ENCODE assay signal across 14 cellular contexts in genomic region chr10:34993782-34994181, GRCh38.
"Had no signal": no experiment of that assay in that cellular context is flagged by ENCODE, and none has a peak within 500 bp of the region (broad histone marks: within the 10 kb centered on the region; RNA-seq: fewer than 3 reads in every experiment).

No MANE protein-coding gene starts in this region.

- DNase-seq: aorta, cerebellar nuclear complex, cortex of kidney, natural killer cell, upper lobe of right lung had no signal

- FAIRE-seq: endometrium, frontal cortex, pancreas had no signal

- H3K9me3 ChIP-seq: pancreas, thoracic aorta, upper lobe of right lung had no signal

- H3K27me3 ChIP-seq: pancreas, upper lobe of right lung had no signal

- H3K27me3 Mint-ChIP-seq: activated CD4-positive, alpha-beta T cell treated with anti-CD3 and anti-CD28 coated beads, Interleukin-2, amount 10 ng/mL, durations not matched to agents 7 days and 5 days; activated naive CD4-positive, alpha-beta T cell treated with anti-CD3 and anti-CD28 coated beads, Interleukin-2, amount 10 ng/mL, durations not matched to agents 7 days and 5 days; stimulated activated memory B cell treated with anti-CD40 and anti-IgM and Interleukin-4, amounts not matched to agents 10 μg/mL and 1 μg/mL and 100 μg/mL, for 72 hours; T-cell had no signal

- H3K4me1 ChIP-seq: pancreas had no signal

- H3K27ac Mint-ChIP-seq: activated CD4-positive, alpha-beta T cell treated with anti-CD3 and anti-CD28 coated beads, Interleukin-2, amount 10 ng/mL, durations not matched to agents 7 days and 5 days had no signal

- H3K36me3 ChIP-seq: pancreas, thoracic aorta, upper lobe of right lung had no signal

- H3K4me2 ChIP-seq: smooth muscle cell had no signal

- H3K4me3 ChIP-seq: pancreas, smooth muscle cell, thoracic aorta, upper lobe of right lung had no signal

- H3K27ac ChIP-seq: thoracic aorta, upper lobe of right lung had no signal

- H3K36me3 Mint-ChIP-seq: activated naive CD4-positive, alpha-beta T cell treated with anti-CD3 and anti-CD28 coated beads, Interleukin-2, amount 10 ng/mL, durations not matched to agents 7 days and 5 days; natural killer cell; stimulated activated memory B cell treated with anti-CD40 and anti-IgM and Interleukin-4, amounts not matched to agents 10 μg/mL and 1 μg/mL and 100 μg/mL, for 72 hours; T-cell had no signal

- H3K4me3 Mint-ChIP-seq: activated CD4-positive, alpha-beta T cell treated with anti-CD3 and anti-CD28 coated beads, Interleukin-2, amount 10 ng/mL, durations not matched to agents 7 days and 5 days; activated naive CD4-positive, alpha-beta T cell treated with anti-CD3 and anti-CD28 coated beads, Interleukin-2, amount 10 ng/mL, durations not matched to agents 7 days and 5 days; natural killer cell; stimulated activated memory B cell treated with anti-CD40 and anti-IgM and Interleukin-4, amounts not matched to agents 10 μg/mL and 1 μg/mL and 100 μg/mL, for 72 hours; T-cell had no signal

- H3K9me3 Mint-ChIP-seq: activated CD4-positive, alpha-beta T cell treated with anti-CD3 and anti-CD28 coated beads, Interleukin-2, amount 10 ng/mL, durations not matched to agents 7 days and 5 days; activated naive CD4-positive, alpha-beta T cell treated with anti-CD3 and anti-CD28 coated beads, Interleukin-2, amount 10 ng/mL, durations not matched to agents 7 days and 5 days; natural killer cell; stimulated activated memory B cell treated with anti-CD40 and anti-IgM and Interleukin-4, amounts not matched to agents 10 μg/mL and 1 μg/mL and 100 μg/mL, for 72 hours; T-cell had no signal
